In genomic region chr6:119129148-119129967, GRCh38 we compare ENCODE assay signal across 8 cellular contexts. TPM values are rescaled to one million over a fixed set of nuclear protein-coding genes. Genes with fewer than 3 reads are reported as not detected.
DNase-seq lines count a peak whose midpoint lies in the region; ATAC-seq and TF ChIP-seq lines count a peak whose summit lies in the region.

No MANE protein-coding gene starts in this region.

- no peaks in the 10 kb centered on the region for H3K27me3 ChIP-seq in psoas muscle (ENCODE audit: insufficient read depth in 3 of 3, low read length in 2 of 3)

- H3K27ac ChIP-seq in psoas muscle = no peak overlapping the region

- no peaks in the 10 kb centered on the region for H3K36me3 ChIP-seq in psoas muscle (ENCODE audit: insufficient read depth in 1 of 2, low read depth in 1 of 2)

- H3K4me3 ChIP-seq in psoas muscle = no peak overlapping the region

- TF ChIP-seq CTCF in activated B cell treated with CpG ODN at 0.5 μM for 24 hours (IDR thresholded peaks at IDR 0.05) (no peak), psoas muscle (IDR thresholded peaks at IDR 0.05) (peak; percentile 86)

- intact Hi-C loops in activated B cell treated with CpG ODN at 0.5 μM for 24 hours (cut with micrococcal nuclease) (loop anchor here (2.0 kb wide), 2 partner anchors 849 to 1249 kb away; no protein-coding TSS in a partner anchor), Right ventricle myocardium superior (cut with DNase I) (no loop called here), psoas muscle (cut with DNase I) (no loop called here)

- H3K27ac Mint-ChIP-seq in activated B cell treated with CpG ODN at 0.5 μM for 24 hours = no peak overlapping the region

- H3K9me3 ChIP-seq in psoas muscle = no peaks in the 10 kb centered on the region

- DNase-seq in COLO829 (ENCODE audit: low spot score) = peak; percentile 58
- DNase-seq in NCI-H2171 (lab: John Stamatoyannopoulos, UW) = peak; percentile 45
- no peak for DNase-seq in activated B cell treated with CpG ODN at 0.5 μM for 24 hours
- no peak for DNase-seq in Right ventricle myocardium superior
- DNase-seq in psoas muscle = no peak
- no peak for DNase-seq in T1000 (lab: John Stamatoyannopoulos, UW)

- no peak overlapping the region for H3K4me3 Mint-ChIP-seq in activated B cell treated with CpG ODN at 0.5 μM for 24 hours

- H3K9me3 Mint-ChIP-seq in activated B cell treated with CpG ODN at 0.5 μM for 24 hours = no peaks in the 10 kb centered on the region

- no peaks in the 10 kb centered on the region for H3K4me1 Mint-ChIP-seq in activated B cell treated with CpG ODN at 0.5 μM for 24 hours

- no peaks in the 10 kb centered on the region for H3K36me3 Mint-ChIP-seq in activated B cell treated with CpG ODN at 0.5 μM for 24 hours (ENCODE audit: low read depth)

- POLR2A ChIA-PET in activated B cell treated with CpG ODN at 0.5 μM for 24 hours (lab: Charles Lee) = no interaction called here

- 19% methylated on average over 4 of the region's 4 CpGs for WGBS in psoas muscle, 3 donors

- ATAC-seq in GM18907 (IDR thresholded peaks at IDR 0.05; ENCODE audit: unreplicated experiment) (peak; percentile 81), HG03066 (IDR thresholded peaks at IDR 0.05; ENCODE audit: low read depth, unreplicated experiment) (peak; percentile 90), activated B cell treated with CpG ODN at 0.5 μM for 24 hours (ENCODE audit: low read depth) (peak; percentile 69), Right ventricle myocardium superior (ENCODE audit: poor library complexity) (peak; percentile 83), psoas muscle (peak in 3 of 4 donors; percentile 56 to 80 (median 70))

- H3K4me1 ChIP-seq in psoas muscle = peaks cover 4% of the 10 kb centered on the region

- CTCF ChIA-PET in activated B cell treated with CpG ODN at 0.5 μM for 24 hours (lab: Charles Lee) = interaction anchor here (0.8 to 1.6 kb wide), 5 partner anchors 9 to 205 kb away, joined by 3 to 6 read pairs (median 4); no protein-coding TSS in a partner anchor

- no peaks in the 10 kb centered on the region for H3K27me3 Mint-ChIP-seq in activated B cell treated with CpG ODN at 0.5 μM for 24 hours

RNA-seq across cellular contexts. Expression of gene FAM184A, which starts 50.9 kb away (rescaled TPM):
- 0.24 and 1.1 TPM in 2 replicates for total RNA-seq in activated B cell treated with CpG ODN at 0.5 μM for 24 hours
- 1.6 TPM for total RNA-seq in Right ventricle myocardium superior
- under 1 TPM; 0.22 to 0.52 (median 0.35) TPM for total RNA-seq in psoas muscle
- under 1 TPM; 0.14 to 0.48 (median 0.39) TPM for polyA plus RNA-seq in psoas muscle

Comparison
In these comparisons a context has a peak if more than half of its experiments do, and no peak if none do; other contexts are left out.
1. DNase-seq: peak in COLO829 (single experiment) and NCI-H2171 (single experiment); none in activated B cell treated with CpG ODN at 0.5 μM for 24 hours (single experiment), Right ventricle myocardium superior (single experiment), psoas muscle (0 of 2) and T1000 (single experiment).
2. Peak in every context shown above with its lines, with median percentiles within 50 percentile points of each other: ATAC-seq.